ENCODE assay signal across 10 cellular contexts in the genomic region with DNA sequence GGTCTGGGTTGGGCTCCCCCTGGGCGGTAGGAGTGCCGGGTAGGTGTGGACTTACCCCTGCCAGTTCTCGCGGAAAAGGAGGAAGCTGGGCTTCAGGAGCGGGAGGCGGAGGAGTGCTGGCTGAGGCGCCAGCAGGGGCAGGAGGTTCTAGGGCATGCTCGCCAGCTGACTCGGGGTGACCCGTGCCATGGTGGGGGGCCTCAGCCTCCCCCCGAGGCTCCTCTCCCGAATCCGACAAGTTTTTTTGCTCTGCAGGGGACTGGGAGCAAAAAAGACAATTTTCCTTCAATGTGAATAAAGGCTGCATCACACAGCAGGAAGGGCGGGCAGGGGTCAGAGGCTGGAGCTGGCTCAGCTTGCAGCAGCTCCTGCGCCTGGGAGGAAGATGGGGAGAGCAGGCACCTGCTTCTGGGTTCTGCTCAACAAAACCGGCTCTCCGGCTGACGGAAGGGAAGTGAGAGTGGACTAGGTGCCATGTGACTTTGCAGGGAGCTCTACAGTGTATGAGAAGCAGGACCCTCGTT.
DNase-seq lines count a peak whose midpoint lies in the region; ATAC-seq, FAIRE-seq and TF ChIP-seq lines count a peak whose summit lies in the region.
"Had no signal": no experiment of that assay in that cellular context is flagged by ENCODE, and none has a peak within 500 bp of the region (broad histone marks: within the 10 kb centered on the region; RNA-seq: fewer than 3 reads in every experiment).

No MANE protein-coding gene starts in this region.

- no peaks in the 10 kb centered on the region for H3K9me3 Mint-ChIP-seq in stimulated activated naive CD8-positive, alpha-beta T cell treated with anti-CD3 and anti-CD28 coated beads, Interleukin-15, Interleukin-2, amounts not matched to agents 100 ng/mL and 50 ng/mL, for 24 hours
- no peaks in the 10 kb centered on the region for H3K9me3 Mint-ChIP-seq in memory B cell

- H3K27me3 Mint-ChIP-seq in stimulated activated naive CD8-positive, alpha-beta T cell treated with anti-CD3 and anti-CD28 coated beads, Interleukin-15, Interleukin-2, amounts not matched to agents 100 ng/mL and 50 ng/mL, for 24 hours, result no peaks in the 10 kb centered on the region
- no peaks in the 10 kb centered on the region for H3K27me3 Mint-ChIP-seq in memory B cell

- H3K27ac ChIP-seq in angular gyrus (ENCODE audit: low read depth, low read length), result peak overlapping the region; percentile 53

- H3K27ac Mint-ChIP-seq in stimulated activated naive CD8-positive, alpha-beta T cell treated with anti-CD3 and anti-CD28 coated beads, Interleukin-15, Interleukin-2, amounts not matched to agents 100 ng/mL and 50 ng/mL, for 24 hours, result peak overlapping the region; percentile 93
- peak overlapping the region; percentile 62 for H3K27ac Mint-ChIP-seq in memory B cell

- TF ChIP-seq CTCF in D721Med (IDR thresholded peaks at IDR 0.05; ENCODE audit: insufficient read depth, missing control alignments), result no peak

- FAIRE-seq in D721Med (lab: Jason Lieb, UNC), result no peak

- ATAC-seq in stimulated activated naive CD8-positive, alpha-beta T cell treated with anti-CD3 and anti-CD28 coated beads, Interleukin-15, Interleukin-2, amounts not matched to agents 100 U/mL and 50 U/mL, for 24 hours, result no peak
- ATAC-seq in memory B cell (ENCODE audit: low read depth) (peak; percentile 94), GM21367 (IDR thresholded peaks at IDR 0.05; ENCODE audit: unreplicated experiment) (no peak), HG03354 (IDR thresholded peaks at IDR 0.05; ENCODE audit: poor library complexity, severe bottlenecking, unreplicated experiment) (no peak)

- DNase-seq in stimulated activated naive CD8-positive, alpha-beta T cell treated with anti-CD3 and anti-CD28 coated beads, Interleukin-15, Interleukin-2, amounts not matched to agents 100 U/mL and 50 U/mL, for 24 hours, result no peak
- DNase-seq in memory B cell (ENCODE audit: low spot score in 2 of 2) (peak; percentile 18 to 27), NCI-H526 treated with DMSO at 0.1 percent for 48 hours (lab: John Stamatoyannopoulos, UW) (no peak), D721Med (ENCODE audit: insufficient read length, low spot score) (no peak)
- DNase-seq: central memory CD4-positive, alpha-beta T cell; kidney glomerular epithelial cell had no signal

- H3K4me3 Mint-ChIP-seq in stimulated activated naive CD8-positive, alpha-beta T cell treated with anti-CD3 and anti-CD28 coated beads, Interleukin-15, Interleukin-2, amounts not matched to agents 100 ng/mL and 50 ng/mL, for 24 hours, result no peak overlapping the region
- peak overlapping the region; percentile 34 for H3K4me3 Mint-ChIP-seq in memory B cell

- peaks cover 52% of the 10 kb centered on the region for H3K36me3 Mint-ChIP-seq in stimulated activated naive CD8-positive, alpha-beta T cell treated with anti-CD3 and anti-CD28 coated beads, Interleukin-15, Interleukin-2, amounts not matched to agents 100 ng/mL and 50 ng/mL, for 24 hours (ENCODE audit: low read depth)
- H3K36me3 Mint-ChIP-seq in memory B cell, result peaks cover 8% of the 10 kb centered on the region

- peaks cover 95% of the 10 kb centered on the region for H3K4me1 Mint-ChIP-seq in stimulated activated naive CD8-positive, alpha-beta T cell treated with anti-CD3 and anti-CD28 coated beads, Interleukin-15, Interleukin-2, amounts not matched to agents 100 ng/mL and 50 ng/mL, for 24 hours (ENCODE audit: low read depth)
- peaks cover 44% of the 10 kb centered on the region for H3K4me1 Mint-ChIP-seq in memory B cell

Comparison
In these comparisons a context has a peak if more than half of its experiments do, and no peak if none do; other contexts are left out.
1. DNase-seq: peak in memory B cell (2 of 2); none in stimulated activated naive CD8-positive, alpha-beta T cell treated with anti-CD3 and anti-CD28 coated beads, Interleukin-15, Interleukin-2, amounts not matched to agents 100 U/mL and 50 U/mL, for 24 hours (single experiment), NCI-H526 treated with DMSO at 0.1 percent for 48 hours (single experiment) and D721Med (single experiment).